7 cellular contexts compared by ENCODE assay signal in the genomic region with DNA sequence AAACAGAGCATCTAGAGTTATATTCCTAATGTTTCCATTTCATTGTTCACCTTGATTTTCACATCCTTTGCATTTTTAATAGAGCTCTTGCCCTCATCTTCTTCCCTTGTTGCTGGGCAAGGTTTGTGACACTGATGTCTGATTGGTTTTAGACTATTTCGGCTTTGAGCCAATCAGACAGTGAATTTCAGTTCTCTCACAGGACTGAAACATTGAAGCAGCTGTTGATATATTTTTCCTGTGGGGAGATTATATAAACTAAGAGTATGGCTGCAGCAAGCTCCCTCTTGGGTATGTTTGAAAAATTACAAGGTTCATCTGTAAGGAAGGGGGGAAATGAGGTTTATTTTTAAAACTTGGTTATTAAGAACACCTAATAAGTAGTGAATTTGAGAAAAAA. TPM values are rescaled to one million over a fixed set of nuclear protein-coding genes. Genes with fewer than 3 reads are reported as not detected.
DNase-seq lines count a peak whose midpoint lies in the region; ATAC-seq and TF ChIP-seq lines count a peak whose summit lies in the region.

No MANE protein-coding gene starts in this region.

- H3K27ac ChIP-seq in heart left ventricle: peak overlapping the region in 10 of 12 donors; percentile 9 to 55 (median 42)

- no peak for TF ChIP-seq POLR2A in heart left ventricle (IDR thresholded peaks at IDR 0.05)

- H3K9me3 ChIP-seq in heart left ventricle: peaks cover 0 to 9% (median 3%) of the 10 kb centered on the region in 12 donors

- no peak overlapping the region for H3K4me3 ChIP-seq in GM12864 (ENCODE audit: low read depth, low read length)
- H3K4me3 ChIP-seq in heart left ventricle: peak overlapping the region in 1 of 12 donors; percentile 8

- POLR2A ChIA-PET in activated CD8-positive, alpha-beta T cell treated with anti-CD3 and anti-CD28 coated beads for 36 hours (lab: Charles Lee): interaction anchor here (0.6 to 1.6 kb wide), 5 partner anchors 14 to 51 kb away, joined by 3 read pairs; partner anchors contain the start of gene ATF7IP

- TF ChIP-seq CTCF in GM12864 (IDR thresholded peaks at IDR 0.05; ENCODE audit: low read depth, low read length, missing control alignments): no peak
- no peak for TF ChIP-seq CTCF in activated CD8-positive, alpha-beta T cell treated with anti-CD3 and anti-CD28 coated beads for 36 hours (IDR thresholded peaks at IDR 0.05)
- peak in 3 of 12 donors; percentile 22 to 42 (median 25) for TF ChIP-seq CTCF in heart left ventricle (IDR thresholded peaks at IDR 0.05)

- CTCF ChIA-PET in activated CD8-positive, alpha-beta T cell treated with anti-CD3 and anti-CD28 coated beads for 36 hours (lab: Charles Lee): interaction anchor here (0.8 to 3.0 kb wide), 10 partner anchors 9 to 196 kb away, joined by 3 to 22 read pairs (median 5); partner anchors contain the start of gene ATF7IP

- H3K4me1 Mint-ChIP-seq in activated CD8-positive, alpha-beta T cell treated with anti-CD3 and anti-CD28 coated beads for 36 hours (ENCODE audit: low read depth): peaks cover 61% of the 10 kb centered on the region

- H3K36me3 ChIP-seq in heart left ventricle: peaks cover 0 to 4% (median 0%) of the 10 kb centered on the region in 9 donors

- 27 to 43% (median 34%) methylated on average over 1 of the region's 1 CpG for WGBS in heart left ventricle, 4 donors

- intact Hi-C loops in activated CD8-positive, alpha-beta T cell treated with anti-CD3 and anti-CD28 coated beads for 36 hours (cut with micrococcal nuclease): loop anchor here (2.0 to 5.0 kb wide), 3 partner anchors 50 to 179 kb away; no protein-coding TSS in a partner anchor
- intact Hi-C loops in heart left ventricle (cut with DNase I): loop anchor here in 7 of 10 donors (2.0 to 10.0 kb wide), 4 partner anchors 49 to 162 kb away; partner anchors contain the start of gene ATF7IP (in 5 of the 7)

- DNase-seq in GM12864 (ENCODE audit: low read depth) (peak; percentile 16), NAMALWA (ENCODE audit: low spot score) (peak; percentile 90), heart left ventricle (peak in 1 of 5 donors; percentile 24), retina (peak; percentile 51), GF-D8 (lab: John Stamatoyannopoulos, UW) (no peak)
- DNase-seq in activated CD8-positive, alpha-beta T cell treated with anti-CD3 and anti-CD28 coated beads for 36 hours: peak; percentile 58

- H3K27me3 Mint-ChIP-seq in activated CD8-positive, alpha-beta T cell treated with anti-CD3 and anti-CD28 coated beads for 36 hours: no peaks in the 10 kb centered on the region

- peak overlapping the region; percentile 23 for H3K4me3 Mint-ChIP-seq in activated CD8-positive, alpha-beta T cell treated with anti-CD3 and anti-CD28 coated beads for 36 hours

- H3K27ac Mint-ChIP-seq in activated CD8-positive, alpha-beta T cell treated with anti-CD3 and anti-CD28 coated beads for 36 hours: peak overlapping the region; percentile 71

- H3K27me3 ChIP-seq in heart left ventricle: no peaks in the 10 kb centered on the region

- H3K9me3 Mint-ChIP-seq in activated CD8-positive, alpha-beta T cell treated with anti-CD3 and anti-CD28 coated beads for 36 hours: peaks cover 13% of the 10 kb centered on the region

- peaks cover 4 to 92% (median 55%) of the 10 kb centered on the region in 12 donors for H3K4me1 ChIP-seq in heart left ventricle

- H3K36me3 Mint-ChIP-seq in activated CD8-positive, alpha-beta T cell treated with anti-CD3 and anti-CD28 coated beads for 36 hours (ENCODE audit: low read depth): peaks cover 41% of the 10 kb centered on the region

- peak; percentile 75 for ATAC-seq in activated CD8-positive, alpha-beta T cell treated with anti-CD3 and anti-CD28 coated beads for 36 hours
- peak; percentile 18 to 61 (median 50) for ATAC-seq in heart left ventricle
- ATAC-seq in GM21737 (IDR thresholded peaks at IDR 0.05; ENCODE audit: unreplicated experiment): no peak

RNA-seq across cellular contexts. Expression of gene ATF7IP, which starts 51.2 kb away (rescaled TPM):
- total RNA-seq in activated CD8-positive, alpha-beta T cell treated with anti-CD3 and anti-CD28 coated beads for 36 hours: 100 to 1,000 TPM; 101 to 107 TPM
- 10 to 100 TPM; 39.8 to 82.4 (median 63.6) TPM for total RNA-seq in heart left ventricle
- 1 to 10 TPM; 7.7 to 9.5 TPM for polyA plus RNA-seq in heart left ventricle
